Comparison of ENCODE assay signal across 8 cellular contexts in genomic region chr18:50374753-50375391, GRCh38. TPM values are rescaled to one million over a fixed set of nuclear protein-coding genes. Genes with fewer than 3 reads are reported as not detected.
DNase-seq lines count a peak whose midpoint lies in the region; ATAC-seq and TF ChIP-seq lines count a peak whose summit lies in the region.

SKA1 (plus strand) TSS chr18:50375046; CDS start chr18:50375831, 785 bp downstream.

- H3K27me3 Mint-ChIP-seq in T-helper 17 cell (peaks cover 9% of the 10 kb centered on the region), progenitor cell of endocrine pancreas (no peaks in the 10 kb centered on the region)

- H3K36me3 ChIP-seq in left ventricle myocardium inferior (no peaks in the 10 kb centered on the region), urinary bladder (ENCODE audit: insufficient read depth) (no peaks in the 10 kb centered on the region)

- TF ChIP-seq POLR2A in GM15510 (IDR thresholded peaks at IDR 0.05; ENCODE audit: borderline replicate concordance, extremely low read depth, insufficient read length): peak; percentile 85

- peak within 1 kb of the TSS; percentile 72 for H3K4me3 ChIP-seq in left ventricle myocardium inferior
- peak within 1 kb of the TSS; percentile 36 for H3K4me3 ChIP-seq in urinary bladder (ENCODE audit: low read depth, low read length)

- H3K4me1 Mint-ChIP-seq in T-helper 17 cell: peaks cover 10% of the 10 kb centered on the region
- H3K4me1 Mint-ChIP-seq in progenitor cell of endocrine pancreas (ENCODE audit: low read depth): peaks cover 22% of the 10 kb centered on the region

- no peaks in the 10 kb centered on the region for H3K27me3 ChIP-seq in left ventricle myocardium inferior (ENCODE audit: low read depth)

- H3K4me1 ChIP-seq in left ventricle myocardium inferior (peaks cover 14% of the 10 kb centered on the region), urinary bladder (ENCODE audit: insufficient read depth) (no peaks in the 10 kb centered on the region)

- DNase-seq in NCI-H1694 treated with DMSO at 0.1 percent for 48 hours (lab: John Stamatoyannopoulos, UW) (peak; percentile 61), T-helper 17 cell (peak; percentile 85 to 89 (median 85)), left ventricle myocardium inferior (peak; percentile 92), progenitor cell of endocrine pancreas (ENCODE audit: low spot score, unreplicated experiment) (peak; percentile 91)

- ATAC-seq in HG02885 (IDR thresholded peaks at IDR 0.05; ENCODE audit: poor library complexity, unreplicated experiment) (peak; percentile 97), T-helper 17 cell (peak; percentile 99)

- H3K9me3 ChIP-seq in T-helper 17 cell (ENCODE audit: control insufficient read depth, low read length, poor library complexity, severe bottlenecking) (peaks cover 4% of the 10 kb centered on the region), left ventricle myocardium inferior (replicated peaks) (peaks cover 12% of the 10 kb centered on the region)

- H3K27ac ChIP-seq in angular gyrus (ENCODE audit: low read depth, low read length) (peak within 1 kb of the TSS; percentile 81), left ventricle myocardium inferior (replicated peaks) (peak within 1 kb of the TSS; percentile 91), urinary bladder (ENCODE audit: low read depth) (peak within 1 kb of the TSS; percentile 69)

- H3K27ac Mint-ChIP-seq in T-helper 17 cell: peak within 1 kb of the TSS; percentile 79
- peak within 1 kb of the TSS; percentile 99 for H3K27ac Mint-ChIP-seq in progenitor cell of endocrine pancreas

- H3K4me3 Mint-ChIP-seq in T-helper 17 cell (peak within 1 kb of the TSS; percentile 82), progenitor cell of endocrine pancreas (ENCODE audit: low read depth) (peak within 1 kb of the TSS; percentile 84)

- TF ChIP-seq CTCF in left ventricle myocardium inferior (IDR thresholded peaks at IDR 0.05; ENCODE audit: borderline replicate concordance) (no peak), progenitor cell of endocrine pancreas (IDR thresholded peaks at IDR 0.05; ENCODE audit: unreplicated experiment) (no peak)

- intact Hi-C loops in left ventricle myocardium inferior (cut with micrococcal nuclease): no loop called here

- peaks cover 13% of the 10 kb centered on the region for H3K9me3 Mint-ChIP-seq in progenitor cell of endocrine pancreas (ENCODE audit: low read depth)

- under 1% methylated on average over 47 of the region's 47 CpGs for WGBS in urinary bladder

- H3K36me3 Mint-ChIP-seq in T-helper 17 cell (ENCODE audit: low read depth) (no peaks in the 10 kb centered on the region), progenitor cell of endocrine pancreas (ENCODE audit: insufficient read depth) (peaks cover 1% of the 10 kb centered on the region)

RNA-seq across cellular contexts. Expression of gene SKA1, which starts in this region (rescaled TPM):
- total RNA-seq in T-helper 17 cell: under 1 TPM; 0.27 to 0.39 TPM
- total RNA-seq in left ventricle myocardium inferior: 0.44 TPM
- total RNA-seq in progenitor cell of endocrine pancreas: 13.5 and 16.0 TPM in 2 replicates
- 11.5 TPM for total RNA-seq in urinary bladder
- polyA plus RNA-seq in urinary bladder: 0.19 TPM

Comparison
In these comparisons a context has a peak if more than half of its experiments do, and no peak if none do; other contexts are left out.
1. Peak in every context shown above with its lines: DNase-seq, ATAC-seq, H3K4me3 ChIP-seq and H3K27ac ChIP-seq.
2. Peak in DNase-seq and ATAC-seq in T-helper 17 cell; RNA of the gene not detected or under 1 TPM.
3. Peak in DNase-seq, H3K4me3 ChIP-seq and H3K27ac ChIP-seq in left ventricle myocardium inferior; RNA of the gene not detected or under 1 TPM.